Comparison of ENCODE assay signal across 25 cellular contexts in genomic region chr6:71529026-71529425, GRCh38.
"Had no signal": no experiment of that assay in that cellular context is flagged by ENCODE, and none has a peak within 500 bp of the region (broad histone marks: within the 10 kb centered on the region; RNA-seq: fewer than 3 reads in every experiment).

No MANE protein-coding gene starts in this region.

- H3K4me3 ChIP-seq: colonic mucosa, esophagus squamous epithelium, gastroesophageal sphincter, heart left ventricle, hepatocyte, left lung, lower lobe of right lung, mucosa of descending colon had no signal

- H3K79me2 ChIP-seq: hepatocyte had no signal

- H3K27ac Mint-ChIP-seq: dendritic cell treated with granulocyte-macrophage colony-stimulating factor and Interleukin-4, amounts not matched to agents 40 ng/mL and 50 ng/mL, for 4 days; immature natural killer cell; mesothelial cell of epicardium; naive B cell; naive thymus-derived CD8-positive, alpha-beta T cell had no signal

- DNase-seq: colonic mucosa; cortex of kidney; effector CD8-positive, alpha-beta T cell; erythroblast; esophagus squamous epithelium; foreskin fibroblast; foreskin melanocyte; heart left ventricle; hypothalamus; immature natural killer cell; islet precursor cell; left cardiac atrium; left lung; left ventricle myocardium superior; lower lobe of right lung; mesenchymal stem cell; mucosa of descending colon; naive B cell; naive thymus-derived CD8-positive, alpha-beta T cell had no signal

- H3K9me3 Mint-ChIP-seq: dendritic cell treated with granulocyte-macrophage colony-stimulating factor and Interleukin-4, amounts not matched to agents 40 ng/mL and 50 ng/mL, for 4 days; naive B cell; naive thymus-derived CD8-positive, alpha-beta T cell had no signal

- H3K4me1 Mint-ChIP-seq: immature natural killer cell; naive B cell; naive thymus-derived CD8-positive, alpha-beta T cell had no signal

- H3K9me3 ChIP-seq: colonic mucosa, esophagus squamous epithelium, gastroesophageal sphincter, heart left ventricle, left lung, lower lobe of right lung, mucosa of descending colon had no signal

- H3K4me3 Mint-ChIP-seq: dendritic cell treated with granulocyte-macrophage colony-stimulating factor and Interleukin-4, amounts not matched to agents 40 ng/mL and 50 ng/mL, for 4 days; immature natural killer cell; mesothelial cell of epicardium; naive B cell; naive thymus-derived CD8-positive, alpha-beta T cell had no signal

- ATAC-seq: esophagus mucosa; gastroesophageal sphincter; heart left ventricle; left cardiac atrium; left lung; left ventricle myocardium superior; lower lobe of right lung; mucosa of descending colon; naive thymus-derived CD8-positive, alpha-beta T cell had no signal

- H3K27me3 ChIP-seq: colonic mucosa, esophagus squamous epithelium, gastroesophageal sphincter, heart left ventricle, hepatocyte, left lung had no signal

- H3K27ac ChIP-seq: colonic mucosa, epithelial cell of prostate, esophagus squamous epithelium, gastroesophageal sphincter, heart left ventricle, hepatocyte, left lung, lower lobe of right lung had no signal

- H3K4me1 ChIP-seq: colonic mucosa, esophagus squamous epithelium, gastroesophageal sphincter, left lung, lower lobe of right lung had no signal

- H3K36me3 ChIP-seq: colonic mucosa, esophagus squamous epithelium, gastroesophageal sphincter, heart left ventricle, left lung, lower lobe of right lung had no signal

- H3K4me2 ChIP-seq: hepatocyte had no signal

- H3K36me3 Mint-ChIP-seq: immature natural killer cell; mesothelial cell of epicardium; naive B cell; naive thymus-derived CD8-positive, alpha-beta T cell had no signal

- H2AFZ ChIP-seq: hepatocyte had no signal
